21 cellular contexts compared by ENCODE assay signal in the genomic region with DNA sequence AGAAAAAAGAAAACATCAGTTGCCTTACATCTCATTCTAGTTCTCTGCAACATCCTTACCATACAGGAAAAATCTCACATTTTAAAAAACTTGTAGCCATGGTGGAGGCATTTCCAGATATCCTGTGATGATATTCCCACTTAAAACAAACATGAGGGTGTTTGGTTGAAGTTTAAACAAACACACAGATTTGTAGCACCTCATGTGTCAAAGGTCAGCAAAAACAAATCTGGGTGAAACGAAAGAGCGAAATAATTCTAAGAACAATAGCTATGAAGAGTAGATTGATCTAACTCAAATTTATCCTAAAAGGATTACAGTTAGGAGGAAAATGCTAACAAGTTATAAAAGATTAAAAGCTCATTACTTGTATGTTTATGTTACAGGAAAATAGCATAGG.
A peak's percentile ranks its signal among the peaks of the same experiment; 100 is the strongest.
DNase-seq lines count a peak whose midpoint lies in the region; ATAC-seq, FAIRE-seq and TF ChIP-seq lines count a peak whose summit lies in the region.
"Had no signal": no experiment of that assay in that cellular context is flagged by ENCODE, and none has a peak within 500 bp of the region (broad histone marks: within the 10 kb centered on the region; RNA-seq: fewer than 3 reads in every experiment).

No MANE protein-coding gene starts in this region.

- H3K9me3 Mint-ChIP-seq in MCF 10A (ENCODE audit: unreplicated experiment) (peaks cover 5% of the 10 kb centered on the region), type B pancreatic cell (peaks cover 13% of the 10 kb centered on the region)

- DNase-seq in MCF 10A (ENCODE audit: unreplicated experiment): no peak
- no peak for DNase-seq in breast epithelium (ENCODE audit: low spot score in 2 of 2)
- DNase-seq in mammary epithelial cell: no peak
- no peak for DNase-seq in keratinocyte (ENCODE audit: low read depth, low spot score)
- no peak for DNase-seq in type B pancreatic cell (ENCODE audit: extremely low spot score, unreplicated experiment)
- no peak for DNase-seq in activated effector memory CD4-positive, alpha-beta T cell treated with anti-CD3 and anti-CD28 coated beads, Interleukin-2, amount 50 U/mL, for 16 hours
- DNase-seq: CD8-positive, alpha-beta memory T cell; COR-L47; GDM1 had no signal

- H3K9ac ChIP-seq in mammary epithelial cell (ENCODE audit: insufficient read depth, low read length) (peak overlapping the region; percentile 39), keratinocyte (ENCODE audit: control insufficient read depth, extremely low read depth, insufficient read depth, low read length) (peak overlapping the region; percentile 16)
- H3K9ac ChIP-seq: BLaER1, GM23248 had no signal

- dilution Hi-C loops in mammary epithelial cell (cut with HindIII; ENCODE audit: low sequenced_read_pairs) (no loop called here), keratinocyte (cut with MboI; ENCODE audit: extremely low pct_ligation_motif_present, low sequenced_read_pairs) (no loop called here)

- H3K36me3 ChIP-seq in breast epithelium: no peaks in the 10 kb centered on the region
- H3K36me3 ChIP-seq in mammary epithelial cell (ENCODE audit: insufficient read depth, low read length): no peaks in the 10 kb centered on the region
- H3K36me3 ChIP-seq in keratinocyte (ENCODE audit: control insufficient read depth in 2 of 2, extremely low read depth in 1 of 2, insufficient read depth in 2 of 2, low read length in 2 of 2): no peaks in the 10 kb centered on the region
- H3K36me3 ChIP-seq: BLaER1, HAP-1 had no signal

- TF ChIP-seq CTCF in MCF 10A (IDR thresholded peaks at IDR 0.05; ENCODE audit: unreplicated experiment) (no peak), breast epithelium (IDR thresholded peaks at IDR 0.05) (no peak), mammary epithelial cell (conservative IDR thresholded peaks at IDR 0.05 in 1 of 2, IDR thresholded peaks at IDR 0.05 in 1 of 2; ENCODE audit: extremely low read depth in 1 of 2, insufficient read depth in 1 of 2, low read depth in 1 of 2, low read length in 2 of 2) (no peak), keratinocyte (optimal IDR thresholded peaks at IDR 0.05 in 1 of 3, IDR thresholded peaks at IDR 0.05 in 1 of 3, conservative IDR thresholded peaks at IDR 0.05 in 1 of 3; ENCODE audit: extremely low read depth in 1 of 3, insufficient read depth in 2 of 3, low read length in 3 of 3) (no peak), type B pancreatic cell (conservative IDR thresholded peaks at IDR 0.05) (no peak)

- no peak for FAIRE-seq in keratinocyte (lab: Jason Lieb, UNC)
- FAIRE-seq: D721Med, GM12892, GM18507, HTR-8/SVneo had no signal

- BruUV-seq in MCF 10A (replicated peaks; lab: Mats Ljungman, UMichigan) (no TSS peak), mammary epithelial cell (replicated peaks; lab: Mats Ljungman, UMichigan) (TSS peak; percentile 84)

- H3K4me1 Mint-ChIP-seq in MCF 10A (ENCODE audit: insufficient read depth, unreplicated experiment): peaks cover 22% of the 10 kb centered on the region
- H3K4me1 Mint-ChIP-seq in type B pancreatic cell (ENCODE audit: unreplicated experiment): peaks cover 4% of the 10 kb centered on the region
- H3K4me1 Mint-ChIP-seq: CD14-positive monocyte; CD8-positive, alpha-beta memory T cell; IgD-negative memory B cell had no signal

- H3K4me2 ChIP-seq in mammary epithelial cell (ENCODE audit: insufficient read depth, low read depth, low read length): peak overlapping the region; percentile 61
- peak overlapping the region; percentile 65 for H3K4me2 ChIP-seq in keratinocyte (ENCODE audit: control insufficient read depth, extremely low read depth, insufficient read depth, low read depth, low read length)
- H3K4me2 ChIP-seq: BLaER1 had no signal

- H3K27me3 Mint-ChIP-seq in MCF 10A (ENCODE audit: insufficient read depth, unreplicated experiment): no peaks in the 10 kb centered on the region
- H3K27me3 Mint-ChIP-seq in type B pancreatic cell: no peaks in the 10 kb centered on the region
- H3K27me3 Mint-ChIP-seq: CD8-positive, alpha-beta memory T cell; IgD-negative memory B cell had no signal

- in situ Hi-C loops in mammary epithelial cell (cut with MboI; ENCODE audit: low sequenced_read_pairs in 2 of 2): no loop called here

- 100% methylated on average over 2 of the region's 2 CpGs for whole genome bisulfite sequencing in mammary epithelial cell (ENCODE audit: low coverage, missing lambda C conversion rate)

- H2AFZ ChIP-seq in mammary epithelial cell (ENCODE audit: low read depth, low read length) (no peak overlapping the region), keratinocyte (ENCODE audit: control insufficient read depth, low read length) (peak overlapping the region; percentile 34)
- H2AFZ ChIP-seq: GM23248 had no signal

- peaks cover 4 to 12% of the 10 kb centered on the region in 2 donors for H3K9me3 ChIP-seq in breast epithelium
- no peaks in the 10 kb centered on the region for H3K9me3 ChIP-seq in mammary epithelial cell (replicated peaks; ENCODE audit: insufficient read depth, low read length)
- H3K9me3 ChIP-seq in keratinocyte (ENCODE audit: control insufficient read depth, low read depth, low read length): no peaks in the 10 kb centered on the region
- H3K9me3 ChIP-seq: HAP-1 had no signal

- intact Hi-C loops in MCF 10A (cut with micrococcal nuclease) (loop anchor here (2.0 kb wide), 1 partner anchor 81 kb away; no protein-coding TSS in a partner anchor), breast epithelium (cut with DNase I; ENCODE audit: low total_unique reads) (no loop called here), mammary epithelial cell (cut with micrococcal nuclease) (loop anchor here (1.0 kb wide), 1 partner anchor 82 kb away; no protein-coding TSS in a partner anchor)

- no peak for TF ChIP-seq POLR2A in breast epithelium (IDR thresholded peaks at IDR 0.05)

- H3K27ac ChIP-seq in breast epithelium (peak overlapping the region in 1 of 2 donors; percentile 1), mammary epithelial cell (ENCODE audit: insufficient read depth, low read depth, low read length) (peak overlapping the region; percentile 97), keratinocyte (ENCODE audit: control insufficient read depth, insufficient read depth, low read length) (peak overlapping the region; percentile 81)
- H3K27ac ChIP-seq: 22Rv1, BLaER1, GM23248 had no signal

- H3K4me3 Mint-ChIP-seq in MCF 10A (ENCODE audit: unreplicated experiment) (peak overlapping the region; percentile 51), type B pancreatic cell (no peak overlapping the region)
- H3K4me3 Mint-ChIP-seq: CD14-positive monocyte; CD8-positive, alpha-beta memory T cell; IgD-negative memory B cell had no signal

- H3K27me3 ChIP-seq in breast epithelium (no peaks in the 10 kb centered on the region), mammary epithelial cell (ENCODE audit: insufficient read depth, low read length) (no peaks in the 10 kb centered on the region), keratinocyte (ENCODE audit: control insufficient read depth, extremely low read depth, insufficient read depth, low read length) (no peaks in the 10 kb centered on the region)
- H3K27me3 ChIP-seq: BLaER1 had no signal

- POLR2A ChIA-PET in MCF 10A (lab: Yijun Ruan, JAX): interaction anchor here (0.7 to 3.3 kb wide), 11 partner anchors 10 to 1066 kb away, joined by 3 to 42 read pairs (median 7); a partner anchor contains a TSS

- no peaks in the 10 kb centered on the region for H3K9me1 ChIP-seq in keratinocyte (ENCODE audit: control insufficient read depth, extremely low read depth, insufficient read depth, low read length)

- CTCF ChIA-PET in MCF 10A (lab: Yijun Ruan, JAX) (interaction anchor here (0.6 to 1.8 kb wide), 3 partner anchors 78 to 1079 kb away, joined by 3 to 4 read pairs (median 4); no protein-coding TSS in a partner anchor), mammary epithelial cell (lab: Charles Lee; ENCODE audit: low non-redundant PET) (interaction anchor here (0.6 kb wide), 2 partner anchors 29 to 89 kb away, joined by 3 to 9 read pairs; no protein-coding TSS in a partner anchor)

- ATAC-seq in HG02852 (IDR thresholded peaks at IDR 0.05; ENCODE audit: unreplicated experiment) (no peak), HG03354 (IDR thresholded peaks at IDR 0.05; ENCODE audit: poor library complexity, severe bottlenecking, unreplicated experiment) (no peak)

- H3K79me2 ChIP-seq in mammary epithelial cell (ENCODE audit: insufficient read depth, low read length): no peaks in the 10 kb centered on the region
- H3K79me2 ChIP-seq in keratinocyte (ENCODE audit: control insufficient read depth, insufficient read depth, low read length): no peaks in the 10 kb centered on the region

- H3K36me3 Mint-ChIP-seq in MCF 10A (ENCODE audit: insufficient read depth, unreplicated experiment) (no peaks in the 10 kb centered on the region), type B pancreatic cell (no peaks in the 10 kb centered on the region)
- H3K36me3 Mint-ChIP-seq: CD14-positive monocyte; CD8-positive, alpha-beta memory T cell had no signal

- no peaks in the 10 kb centered on the region for H3K4me1 ChIP-seq in breast epithelium
- peaks cover 15% of the 10 kb centered on the region for H3K4me1 ChIP-seq in mammary epithelial cell (ENCODE audit: insufficient read depth, low read length)
- peaks cover 26% of the 10 kb centered on the region for H3K4me1 ChIP-seq in keratinocyte (ENCODE audit: control insufficient read depth, extremely low read depth, insufficient read depth, low read length)
- H3K4me1 ChIP-seq: HAP-1 had no signal

- H4K20me1 ChIP-seq in mammary epithelial cell (ENCODE audit: insufficient read depth, low read length): no peaks in the 10 kb centered on the region
- H4K20me1 ChIP-seq in keratinocyte (ENCODE audit: control insufficient read depth, extremely low read depth, insufficient read depth, low read length): no peaks in the 10 kb centered on the region
- H4K20me1 ChIP-seq: BLaER1 had no signal

- no peak overlapping the region for H3K4me3 ChIP-seq in breast epithelium
- H3K4me3 ChIP-seq in mammary epithelial cell (replicated peaks in 1 of 3; ENCODE audit: insufficient read depth in 1 of 3, low read depth in 2 of 3, low read length in 3 of 3): no peak overlapping the region
- H3K4me3 ChIP-seq in keratinocyte (ENCODE audit: control insufficient read depth in 2 of 3, extremely low read depth in 1 of 3, insufficient read depth in 2 of 3, low read depth in 1 of 3, low read length in 3 of 3): no peak overlapping the region
- H3K4me3 ChIP-seq: BLaER1, GM23248, HAP-1 had no signal

- H3K27ac Mint-ChIP-seq in MCF 10A (ENCODE audit: low read depth, unreplicated experiment) (peak overlapping the region; percentile 94), type B pancreatic cell (peak overlapping the region; percentile 90)
- H3K27ac Mint-ChIP-seq: CD14-positive monocyte; CD8-positive, alpha-beta memory T cell; IgD-negative memory B cell had no signal
